In the genomic region with DNA sequence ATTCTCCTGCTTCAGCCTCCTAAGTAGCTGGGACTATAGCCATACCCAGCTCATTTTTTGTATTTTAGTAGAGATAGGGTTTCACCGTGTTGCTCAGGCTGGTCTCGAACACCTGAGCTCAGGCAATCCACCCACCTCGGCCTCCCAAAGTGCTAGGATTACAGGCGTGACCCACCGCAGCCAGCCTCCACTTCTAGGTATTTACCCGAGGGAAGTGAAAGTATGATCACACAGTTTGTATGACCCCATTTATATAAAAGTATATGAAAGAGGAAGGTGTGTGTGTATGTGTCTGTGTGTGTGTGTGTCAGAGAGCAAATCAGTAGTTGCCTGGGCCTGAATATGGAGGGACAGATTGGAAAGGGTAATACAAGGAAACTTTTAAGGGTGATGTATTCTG, we compare ENCODE assay signal across 11 cellular contexts. TPM values are rescaled to one million over a fixed set of nuclear protein-coding genes. Genes with fewer than 3 reads are reported as not detected.
A peak's percentile ranks its signal among the peaks of the same experiment; 100 is the strongest.
DNase-seq lines count a peak whose midpoint lies in the region; ATAC-seq lines count a peak whose summit lies in the region.
"Had no signal": no experiment of that assay in that cellular context is flagged by ENCODE, and none has a peak within 500 bp of the region (broad histone marks: within the 10 kb centered on the region; RNA-seq: fewer than 3 reads in every experiment).

No MANE protein-coding gene starts in this region.

- H3K36me3 ChIP-seq in SJCRH30 (peaks cover 22% of the 10 kb centered on the region), MG63 (peaks cover 23% of the 10 kb centered on the region)

- no peaks in the 10 kb centered on the region for H3K9me3 Mint-ChIP-seq in activated naive CD4-positive, alpha-beta T cell treated with anti-CD3 and anti-CD28 coated beads, Interleukin-2, amount 10 ng/mL, durations not matched to agents 7 days and 5 days
- H3K9me3 Mint-ChIP-seq in immature natural killer cell = peaks cover 0 to 5% (median 0%) of the 10 kb centered on the region in 6 donors
- H3K9me3 Mint-ChIP-seq in stimulated activated naive B cell treated with anti-CD40 and anti-IgM and Interleukin-4, amounts not matched to agents 10 μg/mL and 1 μg/mL and 100 μg/mL, for 72 hours = no peaks in the 10 kb centered on the region

- H3K27me3 ChIP-seq in SJCRH30 (no peaks in the 10 kb centered on the region), MG63 (no peaks in the 10 kb centered on the region)

- peaks cover 60% of the 10 kb centered on the region for H3K4me1 ChIP-seq in SJCRH30

- H3K36me3 Mint-ChIP-seq in activated naive CD4-positive, alpha-beta T cell treated with anti-CD3 and anti-CD28 coated beads, Interleukin-2, amount 10 ng/mL, durations not matched to agents 7 days and 5 days = peaks cover 25% of the 10 kb centered on the region
- H3K36me3 Mint-ChIP-seq in immature natural killer cell = peaks cover 4 to 9% (median 5%) of the 10 kb centered on the region in 3 donors
- peaks cover 14 to 20% of the 10 kb centered on the region in 2 donors for H3K36me3 Mint-ChIP-seq in stimulated activated naive B cell treated with anti-CD40 and anti-IgM and Interleukin-4, amounts not matched to agents 10 μg/mL and 1 μg/mL and 100 μg/mL, for 72 hours

- DNase-seq in activated naive CD4-positive, alpha-beta T cell treated with anti-CD3 and anti-CD28 coated beads, Interleukin-2, amount 10 ng/mL, durations not matched to agents 7 days and 5 days = no peak
- no peak for DNase-seq in activated naive CD4-positive, alpha-beta T cell treated with anti-CD3 and anti-CD28 coated beads, Interleukin-2, amount 50 U/mL, for 16 hours
- DNase-seq in SJCRH30 (no peak), immature natural killer cell (no peak), MG63 (no peak), midbrain (lab: John Stamatoyannopoulos, UW) (no peak)
- peak; percentile 44 for DNase-seq in stimulated activated naive B cell treated with anti-CD40 and anti-IgM and Interleukin-4, amounts not matched to agents 10 μg/mL and 1 μg/mL and 100 μg/mL, for 72 hours
- DNase-seq: DND-41, retina, T-helper 9 cell had no signal

- peaks cover 63% of the 10 kb centered on the region for H3K4me1 Mint-ChIP-seq in activated naive CD4-positive, alpha-beta T cell treated with anti-CD3 and anti-CD28 coated beads, Interleukin-2, amount 10 ng/mL, durations not matched to agents 7 days and 5 days
- peaks cover 49 to 53% of the 10 kb centered on the region in 2 donors for H3K4me1 Mint-ChIP-seq in immature natural killer cell
- H3K4me1 Mint-ChIP-seq in stimulated activated naive B cell treated with anti-CD40 and anti-IgM and Interleukin-4, amounts not matched to agents 10 μg/mL and 1 μg/mL and 100 μg/mL, for 72 hours = peaks cover 15 to 38% of the 10 kb centered on the region in 2 donors

- CTCF ChIA-PET in activated naive CD4-positive, alpha-beta T cell treated with anti-CD3 and anti-CD28 coated beads, Interleukin-2, amount 10 ng/mL, durations not matched to agents 7 days and 5 days (lab: Charles Lee) = interaction anchor here (3.9 kb wide), 1 partner anchor 30 kb away, joined by 17 read pairs; no protein-coding TSS in a partner anchor

- H3K27me3 Mint-ChIP-seq in activated naive CD4-positive, alpha-beta T cell treated with anti-CD3 and anti-CD28 coated beads, Interleukin-2, amount 10 ng/mL, durations not matched to agents 7 days and 5 days = no peaks in the 10 kb centered on the region
- H3K27me3 Mint-ChIP-seq in immature natural killer cell (ENCODE audit: low read depth in 3 of 3) = peaks cover 10 to 16% (median 12%) of the 10 kb centered on the region in 3 donors
- no peaks in the 10 kb centered on the region for H3K27me3 Mint-ChIP-seq in stimulated activated naive B cell treated with anti-CD40 and anti-IgM and Interleukin-4, amounts not matched to agents 10 μg/mL and 1 μg/mL and 100 μg/mL, for 72 hours

- peak overlapping the region; percentile 98; the same call in 1 of the 2 replicates for H3K27ac ChIP-seq in SJCRH30

- H3K9me3 ChIP-seq in SJCRH30 (replicated peaks) (no peaks in the 10 kb centered on the region), MG63 (no peaks in the 10 kb centered on the region)

- no peak overlapping the region for H3K4me3 Mint-ChIP-seq in activated naive CD4-positive, alpha-beta T cell treated with anti-CD3 and anti-CD28 coated beads, Interleukin-2, amount 10 ng/mL, durations not matched to agents 7 days and 5 days
- peak overlapping the region in 1 of 5 donors; percentile 40 for H3K4me3 Mint-ChIP-seq in immature natural killer cell
- H3K4me3 Mint-ChIP-seq in stimulated activated naive B cell treated with anti-CD40 and anti-IgM and Interleukin-4, amounts not matched to agents 10 μg/mL and 1 μg/mL and 100 μg/mL, for 72 hours = peak overlapping the region; percentile 41 to 42

- ATAC-seq in stimulated activated naive B cell treated with anti-CD40 and anti-IgM and Interleukin-4, amounts not matched to agents 10 μg/mL and 1 μg/mL and 100 μg/mL, for 72 hours (replicated peaks) = peak; percentile 31 to 35
- no peak for ATAC-seq in HG02938 (IDR thresholded peaks at IDR 0.05; ENCODE audit: unreplicated experiment)

- H3K4me3 ChIP-seq in SJCRH30 (no peak overlapping the region), MG63 (no peak overlapping the region)

- peak overlapping the region; percentile 100 for H3K27ac Mint-ChIP-seq in activated naive CD4-positive, alpha-beta T cell treated with anti-CD3 and anti-CD28 coated beads, Interleukin-2, amount 10 ng/mL, durations not matched to agents 7 days and 5 days
- peak overlapping the region; percentile 73 to 100 (median 100) for H3K27ac Mint-ChIP-seq in immature natural killer cell
- peak overlapping the region; percentile 81 for H3K27ac Mint-ChIP-seq in stimulated activated naive B cell treated with anti-CD40 and anti-IgM and Interleukin-4, amounts not matched to agents 10 μg/mL and 1 μg/mL and 100 μg/mL, for 72 hours

RNA-seq across cellular contexts. Expression of a gene that starts 2.0 kb away (rescaled TPM):
- total RNA-seq in SJCRH30 (2014; rRNA removed; shearing (Covaris generic)) = 37.3 and 42.7 TPM in 2 replicates
- polyA plus RNA-seq in immature natural killer cell = 1 to 10 TPM; 2.4 to 3.2 (median 3.2) TPM
- total RNA-seq in MG63 (2014; rRNA removed; shearing (Covaris generic); ENCODE audit: low replicate concordance) = 12.0 and 18.0 TPM in 2 replicates

RNA-seq across cellular contexts. Expression of a gene that starts 39.4 kb away (rescaled TPM):
- 454 and 459 TPM in 2 replicates for total RNA-seq in SJCRH30 (2014; rRNA removed; shearing (Covaris generic))
- polyA plus RNA-seq in immature natural killer cell = 100 to 1,000 TPM; 237 to 262 (median 254) TPM
- 352 and 425 TPM in 2 replicates for total RNA-seq in MG63 (2014; rRNA removed; shearing (Covaris generic); ENCODE audit: low replicate concordance)
